In genomic region chr7:55255501-55256445, GRCh38 we compare ENCODE assay signal across 8 cellular contexts.
DNase-seq lines count a peak whose midpoint lies in the region; ATAC-seq, FAIRE-seq and TF ChIP-seq lines count a peak whose summit lies in the region.

No MANE protein-coding gene starts in this region.

- H3K9me3 Mint-ChIP-seq in activated B cell treated with CpG ODN at 0.5 μM for 24 hours = no peaks in the 10 kb centered on the region

- no peaks in the 10 kb centered on the region for H3K36me3 Mint-ChIP-seq in activated B cell treated with CpG ODN at 0.5 μM for 24 hours (ENCODE audit: low read depth)

- H3K9ac ChIP-seq in kidney (ENCODE audit: low read length in 2 of 2) = peak overlapping the region in 1 of 2 donors; percentile 1

- H3K4me1 Mint-ChIP-seq in activated B cell treated with CpG ODN at 0.5 μM for 24 hours = peaks cover 16% of the 10 kb centered on the region

- peak; percentile 84 for ATAC-seq in HG02870 (IDR thresholded peaks at IDR 0.05; ENCODE audit: unreplicated experiment)
- ATAC-seq in activated B cell treated with CpG ODN at 0.5 μM for 24 hours (ENCODE audit: low read depth) = peak; percentile 93

- TF ChIP-seq CTCF in activated B cell treated with CpG ODN at 0.5 μM for 24 hours (IDR thresholded peaks at IDR 0.05) = no peak
- peak; percentile 86 for TF ChIP-seq CTCF in kidney (IDR thresholded peaks at IDR 0.05; ENCODE audit: borderline replicate concordance, extremely low read depth, insufficient read depth)

- intact Hi-C loops in activated B cell treated with CpG ODN at 0.5 μM for 24 hours (cut with micrococcal nuclease) (loop anchor here (1.0 to 10.0 kb wide), 5 partner anchors 110 to 481 kb away; partner anchors contain the start of gene LANCL2), kidney (cut with DNase I) (loop anchor here (5.0 kb wide), 1 partner anchor 483 kb away; no protein-coding TSS in a partner anchor)

- H3K9me3 ChIP-seq in kidney (ENCODE audit: control insufficient read depth in 1 of 2, low read length in 2 of 2) = no peaks in the 10 kb centered on the region

- H3K36me3 ChIP-seq in kidney (ENCODE audit: control insufficient read depth in 1 of 2, insufficient read depth in 2 of 2, low read length in 2 of 2) = no peaks in the 10 kb centered on the region

- H3K4me1 ChIP-seq in kidney (ENCODE audit: control insufficient read depth in 1 of 2, insufficient read depth in 1 of 2, low read depth in 1 of 2, low read length in 2 of 2) = peaks cover 0 to 5% of the 10 kb centered on the region in 2 donors

- DNase-seq in NCI-H2081 (lab: John Stamatoyannopoulos, UW) = peak; percentile 38 to 56
- DNase-seq in NCI-H2081 treated with DMSO at 0.1 percent for 48 hours (lab: John Stamatoyannopoulos, UW) = no peak
- DNase-seq in NCI-H2029 treated with DMSO at 0.1 percent for 48 hours (lab: John Stamatoyannopoulos, UW) = peak; percentile 47
- DNase-seq in activated B cell treated with CpG ODN at 0.5 μM for 24 hours = peak; percentile 70
- peak in 57 of 61 donors; percentile 23 to 88 (median 61) for DNase-seq in caudate nucleus (lab: John Stamatoyannopoulos, UW)
- peak; percentile 92 for DNase-seq in kidney
- DNase-seq in stimulated activated CD4-positive, alpha-beta T cell treated with anti-CD3 and anti-CD28 coated beads, Interleukin-15, amount 100 ng/mL, for 24 hours = peak; percentile 85

- POLR2A ChIA-PET in activated B cell treated with CpG ODN at 0.5 μM for 24 hours (lab: Charles Lee) = interaction anchor here (1.2 to 1.7 kb wide), 2 partner anchors 110 to 496 kb away, joined by 5 to 9 read pairs; partner anchors contain the start of gene SEC61G

- H3K27ac ChIP-seq in caudate nucleus (ENCODE audit: low read depth, low read length) (no peak overlapping the region), kidney (ENCODE audit: low read depth in 2 of 2, low read length in 2 of 2) (no peak overlapping the region)

- peaks cover 50% of the 10 kb centered on the region for H3K27me3 Mint-ChIP-seq in activated B cell treated with CpG ODN at 0.5 μM for 24 hours

- H3K4me3 Mint-ChIP-seq in activated B cell treated with CpG ODN at 0.5 μM for 24 hours = peak overlapping the region; percentile 88

- H3K27ac Mint-ChIP-seq in activated B cell treated with CpG ODN at 0.5 μM for 24 hours = no peak overlapping the region

- no peak for FAIRE-seq in kidney (lab: Jason Lieb, UNC)

- CTCF ChIA-PET in activated B cell treated with CpG ODN at 0.5 μM for 24 hours (lab: Charles Lee) = interaction anchor here (0.8 to 4.0 kb wide), 20 partner anchors 9 to 497 kb away, joined by 3 to 129 read pairs (median 3); partner anchors contain the start of gene SEC61G

- H3K4me3 ChIP-seq in kidney (ENCODE audit: low read length in 2 of 2) = peak overlapping the region; percentile 61 to 72
